21 cellular contexts compared by ENCODE assay signal in genomic region chr5:149273950-149274349, GRCh38. TPM values are rescaled to one million over a fixed set of nuclear protein-coding genes. Genes with fewer than 3 reads are reported as not detected.
A peak's percentile ranks its signal among the peaks of the same experiment; 100 is the strongest.
DNase-seq lines count a peak whose midpoint lies in the region; ATAC-seq and TF ChIP-seq lines count a peak whose summit lies in the region.
"Had no signal": no experiment of that assay in that cellular context is flagged by ENCODE, and none has a peak within 500 bp of the region (broad histone marks: within the 10 kb centered on the region; RNA-seq: fewer than 3 reads in every experiment).

No MANE protein-coding gene starts in this region.

- no peak for TF ChIP-seq CTCF in cardiac muscle cell (IDR thresholded peaks at IDR 0.05; ENCODE audit: low read depth, low read length)
- no peak for TF ChIP-seq CTCF in colonic mucosa (IDR thresholded peaks at IDR 0.05)

- H3K27ac ChIP-seq in cardiac muscle cell (peak overlapping the region; percentile 3), colonic mucosa (no peak overlapping the region), subcutaneous abdominal adipose tissue (ENCODE audit: low read depth, low read length) (peak overlapping the region; percentile 74)

- H3K4me3 ChIP-seq in cardiac muscle cell (no peak overlapping the region), colonic mucosa (no peak overlapping the region), subcutaneous abdominal adipose tissue (ENCODE audit: low read depth in 1 of 5, low read length in 5 of 5) (peak overlapping the region in 1 of 5 donors; percentile 77)
- H3K4me3 ChIP-seq: coronary artery, GM12878 had no signal

- DNase-seq in cardiac muscle cell (ENCODE audit: low read depth in 1 of 2, low spot score in 1 of 2): peak in 1 of 2 donors; percentile 24
- no peak for DNase-seq in cardiac septum (ENCODE audit: low spot score)
- DNase-seq in colonic mucosa: peak; percentile 27
- DNase-seq in mucosa of gallbladder (ENCODE audit: low spot score): peak; percentile 57
- DNase-seq in sciatic nerve (ENCODE audit: low spot score): no peak
- DNase-seq: 8988T; activated CD4-positive, CD25-positive, alpha-beta regulatory T cell treated with anti-CD3 and anti-CD28 coated beads, Interleukin-2, amount 50 U/mL, for 72 hours; activated CD8-positive, alpha-beta T cell treated with anti-CD3 and anti-CD28 coated beads, Interleukin-2, amount 10 ng/mL, durations not matched to agents 7 days and 5 days; AML-193; head of caudate nucleus; immature natural killer cell; NCI-H1048; NCI-H187; NCI-H2227 treated with DMSO at 0.1 percent for 48 hours; NCI-H82; T-helper 9 cell had no signal

- no peak for ATAC-seq in GM19452 (IDR thresholded peaks at IDR 0.05; ENCODE audit: unreplicated experiment)
- no peak for ATAC-seq in sciatic nerve
- no peak for ATAC-seq in HG03432 (IDR thresholded peaks at IDR 0.05; ENCODE audit: unreplicated experiment)
- ATAC-seq: activated CD8-positive, alpha-beta T cell treated with anti-CD3 and anti-CD28 coated beads, Interleukin-2, amount 10 ng/mL, durations not matched to agents 7 days and 5 days; GM12878 had no signal

- peaks cover 17% of the 10 kb centered on the region for H3K4me1 ChIP-seq in cardiac muscle cell (ENCODE audit: low read depth)
- H3K4me1 ChIP-seq in colonic mucosa: no peaks in the 10 kb centered on the region
- peaks cover 2 to 49% (median 44%) of the 10 kb centered on the region in 5 donors for H3K4me1 ChIP-seq in subcutaneous abdominal adipose tissue (ENCODE audit: control insufficient read depth in 5 of 5, insufficient read depth in 5 of 5, low read length in 5 of 5)

- intact Hi-C loops in cardiac septum (cut with DNase I): loop anchor here (2.0 to 5.0 kb wide), 2 partner anchors 23 to 158 kb away; no protein-coding TSS in a partner anchor
- intact Hi-C loops in colonic mucosa (cut with DNase I): no loop called here
- intact Hi-C loops in sciatic nerve (cut with DNase I): no loop called here

- H3K36me3 ChIP-seq in cardiac muscle cell (no peaks in the 10 kb centered on the region), colonic mucosa (no peaks in the 10 kb centered on the region), subcutaneous abdominal adipose tissue (ENCODE audit: control insufficient read depth in 5 of 5, insufficient read depth in 5 of 5, low read length in 5 of 5) (peaks cover 0 to 8% (median 0%) of the 10 kb centered on the region in 5 donors)

- H3K9me3 ChIP-seq in cardiac muscle cell (ENCODE audit: low read depth): no peaks in the 10 kb centered on the region
- H3K9me3 ChIP-seq in colonic mucosa: no peaks in the 10 kb centered on the region
- H3K9me3 ChIP-seq in subcutaneous abdominal adipose tissue (ENCODE audit: control insufficient read depth in 5 of 5, low read length in 5 of 5): peaks cover 0 to 3% (median 0%) of the 10 kb centered on the region in 5 donors

- H3K9ac ChIP-seq in colonic mucosa (ENCODE audit: low read depth in 2 of 2, low read length in 2 of 2) (no peak overlapping the region), subcutaneous abdominal adipose tissue (ENCODE audit: low read length in 5 of 5) (no peak overlapping the region)

- peaks cover 11% of the 10 kb centered on the region for H3K27me3 ChIP-seq in cardiac muscle cell
- peaks cover 11% of the 10 kb centered on the region for H3K27me3 ChIP-seq in colonic mucosa
- no peaks in the 10 kb centered on the region for H3K27me3 ChIP-seq in subcutaneous abdominal adipose tissue (ENCODE audit: control insufficient read depth in 5 of 5, insufficient read depth in 4 of 5, low read length in 5 of 5)

RNA-seq across cellular contexts. Expression of gene AFAP1L1, which starts 2.3 kb away (rescaled TPM):
- total RNA-seq in cardiac muscle cell (30.5 and 39.3 TPM in 2 replicates), cardiac septum (55.2 TPM), colonic mucosa (1 to 10 TPM; 1.6 to 4.0 TPM), mucosa of gallbladder (8.7 TPM), sciatic nerve (54.8 TPM)
- 24.0 and 38.7 TPM in 2 replicates for polyA plus RNA-seq in cardiac muscle cell
- total RNA-seq: activated CD8-positive, alpha-beta T cell treated with anti-CD3 and anti-CD28 coated beads, Interleukin-2, amount 10 ng/mL, durations not matched to agents 7 days and 5 days; GM12878 had no signal

Comparison
In these comparisons a context has a peak if more than half of its experiments do, and no peak if none do; other contexts are left out.
1. DNase-seq: peak in colonic mucosa (single experiment) and mucosa of gallbladder (single experiment); none in cardiac septum (single experiment) and sciatic nerve (single experiment).